11 cellular contexts compared by ENCODE assay signal in genomic region chr19:21314676-21315075, GRCh38. TPM values are rescaled to one million over a fixed set of nuclear protein-coding genes. Genes with fewer than 3 reads are reported as not detected.
DNase-seq lines count a peak whose midpoint lies in the region; TF ChIP-seq lines count a peak whose summit lies in the region.
"Had no signal": no experiment of that assay in that cellular context is flagged by ENCODE, and none has a peak within 500 bp of the region (broad histone marks: within the 10 kb centered on the region; RNA-seq: fewer than 3 reads in every experiment).

No MANE protein-coding gene starts in this region.

- H3K27me3 ChIP-seq in esophagus muscularis mucosa = no peaks in the 10 kb centered on the region
- no peaks in the 10 kb centered on the region for H3K27me3 ChIP-seq in colonic mucosa
- H3K27me3 ChIP-seq: right lobe of liver had no signal

- peak overlapping the region in 3 of 4 donors; percentile 31 to 56 (median 32) for H3K27ac ChIP-seq in esophagus muscularis mucosa (replicated peaks in 1 of 4)
- H3K27ac ChIP-seq in colonic mucosa = no peak overlapping the region
- H3K27ac ChIP-seq: right lobe of liver, WERI-Rb-1 had no signal

- H3K9me3 Mint-ChIP-seq in mesothelial cell of epicardium = no peaks in the 10 kb centered on the region

- intact Hi-C loops in esophagus muscularis mucosa (cut with DNase I) (no loop called here), colonic mucosa (cut with DNase I) (no loop called here)

- WGBS in esophagus muscularis mucosa = 50% methylated on average over 1 of the region's 1 CpG

- in situ Hi-C loops in G401 (cut with HindIII; ENCODE audit: low sequenced_read_pairs) = no loop called here

- TF ChIP-seq POLR2A in esophagus muscularis mucosa (IDR thresholded peaks at IDR 0.05; ENCODE audit: low read depth) = no peak

- no peaks in the 10 kb centered on the region for H3K9me3 ChIP-seq in esophagus muscularis mucosa
- H3K9me3 ChIP-seq in colonic mucosa = no peaks in the 10 kb centered on the region
- H3K9me3 ChIP-seq: right lobe of liver had no signal

- peaks cover 7% of the 10 kb centered on the region for H3K36me3 Mint-ChIP-seq in mesothelial cell of epicardium

- H3K4me1 ChIP-seq in esophagus muscularis mucosa (peaks cover 7 to 43% (median 36%) of the 10 kb centered on the region in 4 donors), colonic mucosa (no peaks in the 10 kb centered on the region)
- H3K4me1 ChIP-seq: right lobe of liver had no signal

- TF ChIP-seq EP300 in esophagus muscularis mucosa (IDR thresholded peaks at IDR 0.05) = no peak

- H3K27ac Mint-ChIP-seq in mesothelial cell of epicardium = no peak overlapping the region

- H3K4me1 Mint-ChIP-seq in mesothelial cell of epicardium = peaks cover 7% of the 10 kb centered on the region

- no peak overlapping the region for H3K4me3 Mint-ChIP-seq in mesothelial cell of epicardium
- H3K4me3 Mint-ChIP-seq: CD4-positive, CD25-positive, alpha-beta regulatory T cell had no signal

- peak; percentile 14 for DNase-seq in G401 (ENCODE audit: low spot score)
- peak; percentile 43 for DNase-seq in SK-N-DZ (ENCODE audit: low spot score)
- DNase-seq in esophagus muscularis mucosa (ENCODE audit: extremely low spot score) = no peak
- DNase-seq in pons (ENCODE audit: low spot score) = peak; percentile 67
- no peak for DNase-seq in mesothelial cell of epicardium (ENCODE audit: low spot score in 2 of 2, unreplicated experiment in 2 of 2)
- DNase-seq in NCI-H1105 (lab: John Stamatoyannopoulos, UW) = no peak
- DNase-seq in colonic mucosa = no peak
- DNase-seq: activated CD8-positive, alpha-beta memory T cell treated with anti-CD3 and anti-CD28 coated beads, Interleukin-2, amount 50 U/mL, for 4 hours; CD4-positive, CD25-positive, alpha-beta regulatory T cell; right lobe of liver; WERI-Rb-1 had no signal

- TF ChIP-seq CTCF in esophagus muscularis mucosa (IDR thresholded peaks at IDR 0.05) (no peak), mesothelial cell of epicardium (IDR thresholded peaks at IDR 0.05; ENCODE audit: unreplicated experiment) (no peak), colonic mucosa (IDR thresholded peaks at IDR 0.05) (no peak)

- H3K4me3 ChIP-seq in esophagus muscularis mucosa (no peak overlapping the region), colonic mucosa (no peak overlapping the region)
- H3K4me3 ChIP-seq: right lobe of liver had no signal

- H3K36me3 ChIP-seq in esophagus muscularis mucosa (peaks cover 0 to 10% (median 2%) of the 10 kb centered on the region in 4 donors), colonic mucosa (no peaks in the 10 kb centered on the region)
- H3K36me3 ChIP-seq: right lobe of liver had no signal

- H3K27me3 Mint-ChIP-seq in mesothelial cell of epicardium (ENCODE audit: low read depth) = no peaks in the 10 kb centered on the region
- H3K27me3 Mint-ChIP-seq: CD4-positive, CD25-positive, alpha-beta regulatory T cell had no signal

- H3K9ac ChIP-seq in colonic mucosa (ENCODE audit: low read depth in 2 of 2, low read length in 2 of 2) = no peak overlapping the region

RNA-seq across cellular contexts. Expression of gene ZNF708, which starts 14.5 kb away (rescaled TPM):
- 5.5 and 29.7 TPM in 2 replicates for total RNA-seq in G401 (2014; rRNA removed; shearing (Covaris generic))
- polyA plus RNA-seq in SK-N-DZ (2014; cell fraction: cytosol; rRNA removed) = 6.9 and 7.4 TPM in 2 replicates
- polyA plus RNA-seq in SK-N-DZ (2014; cell fraction: nucleus; rRNA removed) = 10.2 and 30.4 TPM in 2 replicates
- 10 to 100 TPM in 1 of 4 donors, 1 to 10 TPM in 3; 5.2 to 15.8 (median 8.4) TPM for total RNA-seq in esophagus muscularis mucosa
- total RNA-seq in mesothelial cell of epicardium = 27.4 to 30.1 TPM (median 29.7 TPM) in 3 replicates
- total RNA-seq in colonic mucosa = 1 to 10 TPM; 6.0 to 8.1 TPM

RNA-seq across cellular contexts. Expression of gene ZNF738, which starts 44.1 kb away (rescaled TPM):
- total RNA-seq in G401 (2014; rRNA removed; shearing (Covaris generic)) = 10.3 and 11.3 TPM in 2 replicates
- 92.9 and 96.4 TPM in 2 replicates for polyA plus RNA-seq in SK-N-DZ (2014; cell fraction: cytosol; rRNA removed)
- polyA plus RNA-seq in SK-N-DZ (2014; cell fraction: nucleus; rRNA removed) = 71.2 and 90.5 TPM in 2 replicates
- total RNA-seq in esophagus muscularis mucosa = 1 to 10 TPM; 2.7 to 4.8 (median 3.0) TPM
- 40.8 to 45.0 TPM (median 42.5 TPM) in 3 replicates for total RNA-seq in mesothelial cell of epicardium
- total RNA-seq in colonic mucosa = 1 to 10 TPM; 4.5 to 8.7 TPM

Comparison
In these comparisons a context has a peak if more than half of its experiments do, and no peak if none do; other contexts are left out.
1. DNase-seq: peak in G401 (single experiment), SK-N-DZ (single experiment) and pons (single experiment); none in esophagus muscularis mucosa (single experiment), mesothelial cell of epicardium (0 of 2), NCI-H1105 (single experiment) and colonic mucosa (single experiment).